1 cellular context compared by ENCODE assay signal in the genomic region with DNA sequence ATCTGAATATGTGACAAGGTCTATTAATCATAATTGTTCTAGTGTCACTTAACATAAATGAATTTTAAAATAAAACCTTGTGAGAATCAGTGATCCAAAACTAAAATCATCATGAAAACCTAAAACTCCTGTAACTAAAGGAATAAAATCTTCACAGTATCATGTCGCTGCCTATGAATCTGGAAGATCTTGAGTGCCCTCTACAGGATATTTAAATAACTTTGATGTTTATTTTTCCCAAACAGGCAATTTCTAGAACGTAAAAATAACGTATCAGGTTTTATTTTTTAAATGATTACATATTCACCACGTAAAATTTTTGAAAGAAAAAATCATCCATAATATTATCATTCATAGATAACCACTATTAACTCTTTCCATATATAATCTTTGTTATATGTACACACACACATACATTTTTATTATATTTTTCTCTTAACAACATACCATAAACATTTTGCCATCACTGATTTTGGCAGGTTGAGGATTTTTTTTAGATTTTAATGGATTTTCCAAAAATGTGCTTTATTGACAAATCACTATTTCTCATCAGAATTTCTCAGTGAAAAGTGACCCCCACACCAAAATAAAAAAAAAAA.
A peak's percentile ranks its signal among the peaks of the same experiment; 100 is the strongest.
TF ChIP-seq lines count a peak whose summit lies in the region.

No MANE protein-coding gene starts in this region.

TF ChIP-seq in HEK293, 187 proteins besides CTCF, POLR2A, EP300 and RAD21:
- TF ChIP-seq PRDM10 (tag by site-specific recombination; IDR thresholded peaks at IDR 0.05): no peak
- TF ChIP-seq ZNF654 (tag by site-specific recombination; IDR thresholded peaks at IDR 0.05; ENCODE audit: low read depth): peak; percentile 56
- no peak for TF ChIP-seq ZSCAN23 (tag by site-specific recombination; IDR thresholded peaks at IDR 0.05)
- no peak for TF ChIP-seq ZNF23 (tag by site-specific recombination; IDR thresholded peaks at IDR 0.05; ENCODE audit: borderline replicate concordance)
- TF ChIP-seq, protein P1, sequence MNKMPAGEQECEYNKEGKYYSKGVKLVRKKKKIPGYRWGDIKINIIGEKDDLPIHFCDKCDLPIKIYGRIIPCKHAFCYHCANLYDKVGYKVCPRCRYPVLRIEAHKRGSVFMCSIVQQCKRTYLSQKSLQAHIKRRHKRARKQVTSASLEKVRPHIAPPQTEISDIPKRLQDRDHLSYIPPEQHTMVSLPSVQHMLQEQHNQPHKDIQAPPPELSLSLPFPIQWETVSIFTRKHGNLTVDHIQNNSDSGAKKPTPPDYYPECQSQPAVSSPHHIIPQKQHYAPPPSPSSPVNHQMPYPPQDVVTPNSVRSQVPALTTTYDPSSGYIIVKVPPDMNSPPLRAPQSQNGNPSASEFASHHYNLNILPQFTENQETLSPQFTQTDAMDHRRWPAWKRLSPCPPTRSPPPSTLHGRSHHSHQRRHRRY (tag by site-specific recombination; IDR thresholded peaks at IDR 0.05): no peak
- TF ChIP-seq HOXD13 (CRISPR knock-in tag; IDR thresholded peaks at IDR 0.05; ENCODE audit: borderline replicate concordance): no peak
